In the genomic region with DNA sequence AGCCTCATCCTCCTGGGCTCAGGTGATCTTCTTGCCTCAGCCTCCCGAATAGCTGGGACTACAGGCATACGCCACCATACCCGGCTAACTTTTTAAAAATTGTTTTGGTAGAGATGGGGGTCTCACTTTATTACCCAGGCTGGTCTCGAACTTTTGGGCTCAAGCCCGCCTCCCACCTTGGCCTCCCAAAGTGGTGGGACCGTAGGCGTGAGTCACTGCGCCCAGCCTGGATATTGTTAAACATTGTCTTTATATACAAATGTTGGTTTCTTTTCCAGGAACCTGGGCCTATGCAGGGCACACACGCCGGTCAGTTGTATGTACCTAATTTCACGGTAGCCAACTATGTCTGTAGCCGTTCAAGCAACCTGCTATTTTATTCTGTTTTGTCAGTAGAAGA, we compare ENCODE assay signal across 14 cellular contexts.
DNase-seq lines count a peak whose midpoint lies in the region; ATAC-seq and TF ChIP-seq lines count a peak whose summit lies in the region.
"Had no signal": no experiment of that assay in that cellular context is flagged by ENCODE, and none has a peak within 500 bp of the region (broad histone marks: within the 10 kb centered on the region; RNA-seq: fewer than 3 reads in every experiment).

No MANE protein-coding gene starts in this region.

- no peaks in the 10 kb centered on the region for H3K36me3 ChIP-seq in mucosa of stomach (ENCODE audit: control insufficient read depth, insufficient read depth, low read length)
- no peaks in the 10 kb centered on the region for H3K36me3 ChIP-seq in thyroid gland

- intact Hi-C loops in dendritic cell treated with granulocyte-macrophage colony-stimulating factor and Interleukin-4, amounts not matched to agents 40 ng/mL and 50 ng/mL, for 4 days (cut with micrococcal nuclease), result loop anchor here (5.0 kb wide), 1 partner anchor 34 kb away; no protein-coding TSS in a partner anchor
- intact Hi-C loops in thyroid gland (cut with DNase I), result no loop called here

- H3K9me3 Mint-ChIP-seq in T-helper 1 cell treated with Interleukin-12 subunit alpha and Interleukin-12 subunit beta and Interleukin-4 antibody, amounts not matched to agents 30 μg/mL and 1 μg/mL, for 36 hours, result no peaks in the 10 kb centered on the region
- no peaks in the 10 kb centered on the region for H3K9me3 Mint-ChIP-seq in dendritic cell treated with granulocyte-macrophage colony-stimulating factor and Interleukin-4, amounts not matched to agents 40 ng/mL and 50 ng/mL, for 4 days
- H3K9me3 Mint-ChIP-seq in glutamatergic neuron (ENCODE audit: unreplicated experiment), result peaks cover 4% of the 10 kb centered on the region
- H3K9me3 Mint-ChIP-seq: activated B cell treated with CpG ODN at 0.5 μM for 24 hours; activated T-cell treated with anti-CD3 and anti-CD28 coated beads, Interleukin-2, amount 50 U/mL, for 72 hours had no signal

- H3K27me3 ChIP-seq in mucosa of stomach (ENCODE audit: control insufficient read depth, insufficient read depth, low read length) (no peaks in the 10 kb centered on the region), thyroid gland (no peaks in the 10 kb centered on the region)
- H3K27me3 ChIP-seq: neutrophil had no signal

- no peak for TF ChIP-seq CTCF in thyroid gland (IDR thresholded peaks at IDR 0.05)
- TF ChIP-seq CTCF in glutamatergic neuron (IDR thresholded peaks at IDR 0.05; ENCODE audit: partially characterized antibody, unreplicated experiment), result no peak

- H3K27me3 Mint-ChIP-seq in T-helper 1 cell treated with Interleukin-12 subunit alpha and Interleukin-12 subunit beta and Interleukin-4 antibody, amounts not matched to agents 30 μg/mL and 1 μg/mL, for 36 hours (ENCODE audit: low read depth), result no peaks in the 10 kb centered on the region
- peaks cover 18% of the 10 kb centered on the region for H3K27me3 Mint-ChIP-seq in dendritic cell treated with granulocyte-macrophage colony-stimulating factor and Interleukin-4, amounts not matched to agents 40 ng/mL and 50 ng/mL, for 4 days
- H3K27me3 Mint-ChIP-seq in glutamatergic neuron (ENCODE audit: unreplicated experiment), result peaks cover 8% of the 10 kb centered on the region
- H3K27me3 Mint-ChIP-seq: activated B cell treated with CpG ODN at 0.5 μM for 24 hours had no signal

- peaks cover 44% of the 10 kb centered on the region for H3K4me1 Mint-ChIP-seq in T-helper 1 cell treated with Interleukin-12 subunit alpha and Interleukin-12 subunit beta and Interleukin-4 antibody, amounts not matched to agents 30 μg/mL and 1 μg/mL, for 36 hours (ENCODE audit: low read depth)
- peaks cover 59% of the 10 kb centered on the region for H3K4me1 Mint-ChIP-seq in dendritic cell treated with granulocyte-macrophage colony-stimulating factor and Interleukin-4, amounts not matched to agents 40 ng/mL and 50 ng/mL, for 4 days (ENCODE audit: low read depth)
- peaks cover 13% of the 10 kb centered on the region for H3K4me1 Mint-ChIP-seq in glutamatergic neuron (ENCODE audit: low read depth, unreplicated experiment)

- H3K9me3 ChIP-seq in mucosa of stomach (ENCODE audit: control insufficient read depth, low read length), result no peaks in the 10 kb centered on the region
- no peaks in the 10 kb centered on the region for H3K9me3 ChIP-seq in thyroid gland
- H3K9me3 ChIP-seq: neutrophil had no signal

- H3K9ac ChIP-seq in mucosa of stomach (ENCODE audit: low read length), result peak overlapping the region; percentile 23

- peak overlapping the region; percentile 5 to 44 (median 36) for H3K27ac ChIP-seq in thyroid gland
- H3K27ac ChIP-seq: neutrophil, SK-N-MC had no signal

- H3K4me3 ChIP-seq in mucosa of stomach (ENCODE audit: low read length) (no peak overlapping the region), thyroid gland (replicated peaks in 1 of 3) (no peak overlapping the region)
- H3K4me3 ChIP-seq: SK-N-MC had no signal

- TF ChIP-seq POLR2A in thyroid gland (IDR thresholded peaks at IDR 0.05), result no peak

- peaks cover 34% of the 10 kb centered on the region for H3K36me3 Mint-ChIP-seq in T-helper 1 cell treated with Interleukin-12 subunit alpha and Interleukin-12 subunit beta and Interleukin-4 antibody, amounts not matched to agents 30 μg/mL and 1 μg/mL, for 36 hours (ENCODE audit: low read depth)
- peaks cover 38% of the 10 kb centered on the region for H3K36me3 Mint-ChIP-seq in dendritic cell treated with granulocyte-macrophage colony-stimulating factor and Interleukin-4, amounts not matched to agents 40 ng/mL and 50 ng/mL, for 4 days (ENCODE audit: low read depth)
- no peaks in the 10 kb centered on the region for H3K36me3 Mint-ChIP-seq in glutamatergic neuron (ENCODE audit: unreplicated experiment)

- H3K4me1 ChIP-seq in mucosa of stomach (ENCODE audit: control insufficient read depth, insufficient read depth, low read length), result peaks cover 70% of the 10 kb centered on the region
- H3K4me1 ChIP-seq in thyroid gland, result peaks cover 0 to 30% of the 10 kb centered on the region in 2 donors

- H3K27ac Mint-ChIP-seq in T-helper 1 cell treated with Interleukin-12 subunit alpha and Interleukin-12 subunit beta and Interleukin-4 antibody, amounts not matched to agents 30 μg/mL and 1 μg/mL, for 36 hours, result peak overlapping the region; percentile 67
- H3K27ac Mint-ChIP-seq in dendritic cell treated with granulocyte-macrophage colony-stimulating factor and Interleukin-4, amounts not matched to agents 40 ng/mL and 50 ng/mL, for 4 days, result peak overlapping the region; percentile 68
- H3K27ac Mint-ChIP-seq in glutamatergic neuron (ENCODE audit: unreplicated experiment), result no peak overlapping the region
- H3K27ac Mint-ChIP-seq: activated B cell treated with CpG ODN at 0.5 μM for 24 hours had no signal

- DNase-seq in T-helper 1 cell (no peak), thyroid gland (no peak), GM19240 (ENCODE audit: insufficient read length, low spot score) (no peak), glutamatergic neuron (no peak)
- DNase-seq: activated B cell treated with CpG ODN at 0.5 μM for 24 hours; activated T-cell treated with anti-CD3 and anti-CD28 coated beads, Interleukin-2, amount 50 U/mL, for 72 hours; NCI-H1417; stimulated activated naive CD4-positive, alpha-beta T cell had no signal

- no peak for ATAC-seq in GM21515 (IDR thresholded peaks at IDR 0.05; ENCODE audit: unreplicated experiment)
- ATAC-seq: activated T-cell treated with anti-CD3 and anti-CD28 coated beads, Interleukin-2, amount 50 U/mL, for 72 hours had no signal

- 95 to 97% methylated on average over 12 of the region's 12 CpGs for WGBS in thyroid gland, 2 donors

- no peak overlapping the region for H3K4me3 Mint-ChIP-seq in T-helper 1 cell treated with Interleukin-12 subunit alpha and Interleukin-12 subunit beta and Interleukin-4 antibody, amounts not matched to agents 30 μg/mL and 1 μg/mL, for 36 hours
- no peak overlapping the region for H3K4me3 Mint-ChIP-seq in dendritic cell treated with granulocyte-macrophage colony-stimulating factor and Interleukin-4, amounts not matched to agents 40 ng/mL and 50 ng/mL, for 4 days
- H3K4me3 Mint-ChIP-seq in glutamatergic neuron (ENCODE audit: unreplicated experiment), result no peak overlapping the region
- H3K4me3 Mint-ChIP-seq: activated B cell treated with CpG ODN at 0.5 μM for 24 hours; activated T-cell treated with anti-CD3 and anti-CD28 coated beads, Interleukin-2, amount 50 U/mL, for 72 hours had no signal
